Comparison of ENCODE assay signal across 8 cellular contexts in genomic region chr2:56183643-56184499, GRCh38. TPM values are rescaled to one million over a fixed set of nuclear protein-coding genes. Genes with fewer than 3 reads are reported as not detected.
DNase-seq lines count a peak whose midpoint lies in the region; ATAC-seq, FAIRE-seq and TF ChIP-seq lines count a peak whose summit lies in the region.

TSS of gene CCDC85A (plus strand) at chr2:56183990. CDS start at chr2:56184625, 635 bp downstream.

- ATAC-seq in GM18867 (IDR thresholded peaks at IDR 0.05; ENCODE audit: unreplicated experiment) = peak; percentile 98
- ATAC-seq in HG03095 (IDR thresholded peaks at IDR 0.05; ENCODE audit: unreplicated experiment) = peak; percentile 95

- H3K4me1 ChIP-seq in kidney (ENCODE audit: control insufficient read depth in 1 of 2, insufficient read depth in 1 of 2, low read depth in 1 of 2, low read length in 2 of 2) = peaks cover 0 to 5% of the 10 kb centered on the region in 2 donors

- peak; percentile 47; the same call in 1 of the 2 replicates for TF ChIP-seq CTCF in WI38 (IDR thresholded peaks at IDR 0.05; ENCODE audit: low read depth, low read length)
- TF ChIP-seq CTCF in kidney (IDR thresholded peaks at IDR 0.05; ENCODE audit: borderline replicate concordance, extremely low read depth, insufficient read depth) = peak; percentile 81

- peak within 1 kb of the TSS; percentile 51 for H3K4me3 ChIP-seq in WI38 (ENCODE audit: low read depth, low read length)
- H3K4me3 ChIP-seq in kidney (ENCODE audit: low read length in 2 of 2) = peak within 1 kb of the TSS; percentile 59 to 71

- H3K9ac ChIP-seq in kidney (ENCODE audit: low read length in 2 of 2) = no peak within 1 kb of the TSS

- intact Hi-C loops in kidney (cut with DNase I) = loop anchor here (5.0 kb wide), 1 partner anchor 568 kb away; no protein-coding TSS in a partner anchor

- peak; percentile 92 for DNase-seq in AG08396 (ENCODE audit: low spot score)
- DNase-seq in NCI-H2107 (lab: John Stamatoyannopoulos, UW) = peak; percentile 32
- DNase-seq in cerebellar nuclear complex (lab: John Stamatoyannopoulos, UW) = peak; percentile 39 to 73
- peak; percentile 92 for DNase-seq in kidney
- DNase-seq in stimulated activated CD4-positive, alpha-beta T cell treated with anti-CD3 and anti-CD28 coated beads, Interleukin-12 subunit alpha, Interleukin-12 subunit beta, amount 100 ng/mL, for 24 hours (ENCODE audit: low read depth in 2 of 2) = peak; percentile 40 to 65

- H3K27ac ChIP-seq in kidney (ENCODE audit: low read depth in 2 of 2, low read length in 2 of 2) = no peak within 1 kb of the TSS

- no peaks in the 10 kb centered on the region for H3K36me3 ChIP-seq in kidney (ENCODE audit: control insufficient read depth in 1 of 2, insufficient read depth in 2 of 2, low read length in 2 of 2)

- FAIRE-seq in kidney (lab: Jason Lieb, UNC) = no peak

- H3K9me3 ChIP-seq in kidney (ENCODE audit: control insufficient read depth in 1 of 2, low read length in 2 of 2) = no peaks in the 10 kb centered on the region

RNA-seq across cellular contexts. Expression of gene CCDC85A, which starts in this region (rescaled TPM):
- 2.1 TPM for total RNA-seq in kidney
- polyA plus RNA-seq in kidney (ENCODE audit: insufficient read depth, low read depth, low replicate concordance) = 0.65 TPM

Comparison
In these comparisons a context has a peak if more than half of its experiments do, and no peak if none do; other contexts are left out.
1. DNase-seq: peak in every context shown above with its lines; median percentile 92 in AG08396; 92 in kidney; 56 in cerebellar nuclear complex; 52 in stimulated activated CD4-positive, alpha-beta T cell treated with anti-CD3 and anti-CD28 coated beads, Interleukin-12 subunit alpha, Interleukin-12 subunit beta, amount 100 ng/mL, for 24 hours; 32 in NCI-H2107.